In the genomic region with DNA sequence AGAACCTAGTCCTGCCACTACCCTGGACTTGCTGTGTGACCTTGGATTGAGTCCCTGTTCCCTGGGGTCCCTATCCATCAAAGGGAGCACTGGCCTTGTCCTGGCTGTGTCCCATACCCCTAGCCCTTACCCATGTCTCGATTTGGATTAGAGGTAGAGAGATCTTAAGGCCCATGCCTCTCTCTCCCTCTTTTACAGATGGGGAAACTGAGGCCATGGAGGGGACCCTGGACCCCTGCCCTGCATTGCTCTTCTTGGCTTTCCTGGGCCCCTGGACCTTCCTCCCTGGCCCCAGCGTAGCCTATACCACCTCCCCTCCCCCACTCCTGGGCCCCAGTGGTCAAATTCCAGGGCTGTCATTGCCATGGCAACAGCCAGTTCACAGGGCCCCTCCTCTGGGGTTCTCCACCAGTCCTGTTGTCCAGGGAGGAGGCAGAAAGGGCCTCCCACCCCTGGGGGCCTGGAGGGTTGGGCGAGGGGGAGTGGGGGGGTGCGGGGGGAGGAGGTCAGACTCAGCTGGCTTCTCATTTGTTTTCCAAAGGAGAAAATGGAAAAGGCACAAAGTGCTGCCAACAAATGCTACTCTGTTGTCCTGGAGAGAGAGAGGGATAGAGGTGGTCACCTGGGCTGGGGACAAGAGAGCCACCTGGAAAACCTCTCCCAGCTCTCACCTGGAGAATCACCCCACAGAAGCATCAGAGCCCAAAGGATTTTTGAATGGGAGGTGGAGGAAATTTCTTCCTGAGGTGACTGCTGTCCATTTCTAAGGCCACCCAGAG, we compare ENCODE assay signal across 11 cellular contexts. TPM values are rescaled to one million over a fixed set of nuclear protein-coding genes. Genes with fewer than 3 reads are reported as not detected.
DNase-seq lines count a peak whose midpoint lies in the region; ATAC-seq and TF ChIP-seq lines count a peak whose summit lies in the region.
"Had no signal": no experiment of that assay in that cellular context is flagged by ENCODE, and none has a peak within 500 bp of the region (broad histone marks: within the 10 kb centered on the region; RNA-seq: fewer than 3 reads in every experiment).

No MANE protein-coding gene starts in this region.

- no peak for TF ChIP-seq RAD21 in Ishikawa (IDR thresholded peaks at IDR 0.05; ENCODE audit: low read depth)

- H3K27me3 ChIP-seq in stomach smooth muscle (ENCODE audit: control insufficient read depth in 1 of 2, insufficient read depth in 2 of 2, low read length in 2 of 2) (no peaks in the 10 kb centered on the region), colonic mucosa (no peaks in the 10 kb centered on the region)

- H3K27ac ChIP-seq in cingulate gyrus (ENCODE audit: low read depth, low read length) (peak overlapping the region; percentile 60), stomach smooth muscle (ENCODE audit: low read length) (peak overlapping the region; percentile 80), colonic mucosa (no peak overlapping the region)

- intact Hi-C loops in colonic mucosa (cut with DNase I), result no loop called here

- TF ChIP-seq EP300 in Ishikawa (IDR thresholded peaks at IDR 0.05; ENCODE audit: borderline replicate concordance), result no peak

- H3K4me3 ChIP-seq in stomach smooth muscle (ENCODE audit: low read length in 2 of 2) (peak overlapping the region in 1 of 2 donors; percentile 35), colonic mucosa (no peak overlapping the region)

- peak; percentile 96 for DNase-seq in left kidney (ENCODE audit: low read depth, low spot score)
- no peak for DNase-seq in T-helper 2 cell
- no peak for DNase-seq in colonic mucosa
- no peak for DNase-seq in NCI-H1092 treated with DMSO at 0.1 percent for 48 hours (lab: John Stamatoyannopoulos, UW)
- DNase-seq: activated CD8-positive, alpha-beta T cell treated with anti-CD3 and anti-CD28 coated beads for 36 hours; GOT3; SIG-M5 had no signal

- TF ChIP-seq CTCF in colonic mucosa (IDR thresholded peaks at IDR 0.05), result no peak

- ATAC-seq in HG02973 (IDR thresholded peaks at IDR 0.05; ENCODE audit: unreplicated experiment), result no peak
- ATAC-seq: activated CD8-positive, alpha-beta T cell treated with anti-CD3 and anti-CD28 coated beads for 36 hours had no signal

- H3K9me3 ChIP-seq in stomach smooth muscle (ENCODE audit: control insufficient read depth in 2 of 2, low read length in 2 of 2), result no peaks in the 10 kb centered on the region
- no peaks in the 10 kb centered on the region for H3K9me3 ChIP-seq in colonic mucosa

- H3K9ac ChIP-seq in stomach smooth muscle (ENCODE audit: low read length in 2 of 2) (peak overlapping the region; percentile 47 to 56), colonic mucosa (ENCODE audit: low read depth in 2 of 2, low read length in 2 of 2) (peak overlapping the region in 1 of 2 donors; percentile 19)

- H3K4me1 ChIP-seq in stomach smooth muscle (ENCODE audit: control insufficient read depth, insufficient read depth, low read length) (peaks cover 81% of the 10 kb centered on the region), colonic mucosa (no peaks in the 10 kb centered on the region)

- H3K36me3 ChIP-seq in stomach smooth muscle (ENCODE audit: control insufficient read depth in 2 of 2, insufficient read depth in 2 of 2, low read length in 2 of 2) (no peaks in the 10 kb centered on the region), colonic mucosa (no peaks in the 10 kb centered on the region)

TF ChIP-seq in Ishikawa, 13 proteins besides CTCF, POLR2A, EP300 and RAD21:
- TF ChIP-seq TAF1 (IDR thresholded peaks at IDR 0.05; ENCODE audit: low read depth) (no peak), FOXM1 (IDR thresholded peaks at IDR 0.05; ENCODE audit: borderline replicate concordance, low read depth) (no peak), TEAD4 (IDR thresholded peaks at IDR 0.05) (peak; percentile 84), CEBPB (IDR thresholded peaks at IDR 0.05) (no peak)

RNA-seq across cellular contexts. Expression of a gene that starts 23.3 kb away (rescaled TPM):
- total RNA-seq in colonic mucosa, result 10 to 100 TPM in 1 of 2 donors, 1 to 10 TPM in 1; 8.6 to 13.4 TPM

RNA-seq across cellular contexts. Expression of a gene that starts 44.9 kb away (rescaled TPM):
- total RNA-seq in colonic mucosa, result 1 to 10 TPM; 4.0 to 7.1 TPM

RNA-seq across cellular contexts. Expression of a gene that starts 59.2 kb away (rescaled TPM):
- total RNA-seq in colonic mucosa, result 1 to 10 TPM in 1 of 2 donors, under 1 TPM in 1; 0.91 to 1.4 TPM
- total RNA-seq: activated CD8-positive, alpha-beta T cell treated with anti-CD3 and anti-CD28 coated beads for 36 hours had no signal
